In genomic region chr4:8439914-8440490, GRCh38 we compare ENCODE assay signal across 8 cellular contexts. TPM values are rescaled to one million over a fixed set of nuclear protein-coding genes. Genes with fewer than 3 reads are reported as not detected.
DNase-seq lines count a peak whose midpoint lies in the region; ATAC-seq and TF ChIP-seq lines count a peak whose summit lies in the region.

No MANE protein-coding gene starts in this region.

- peaks cover 62% of the 10 kb centered on the region for H3K4me1 Mint-ChIP-seq in endothelial cell (ENCODE audit: unreplicated experiment)
- peaks cover 37 to 88% (median 86%) of the 10 kb centered on the region in 4 donors for H3K4me1 Mint-ChIP-seq in naive thymus-derived CD8-positive, alpha-beta T cell

- H3K4me3 Mint-ChIP-seq in endothelial cell (ENCODE audit: unreplicated experiment): peak overlapping the region; percentile 96
- peak overlapping the region; percentile 94 to 100 (median 98) for H3K4me3 Mint-ChIP-seq in naive thymus-derived CD8-positive, alpha-beta T cell

- H3K9me3 ChIP-seq in SK-N-MC (ENCODE audit: low read depth, low read length): no peaks in the 10 kb centered on the region

- TF ChIP-seq CTCF in AG10803 (conservative IDR thresholded peaks at IDR 0.05; ENCODE audit: low read length): no peak
- TF ChIP-seq CTCF in endothelial cell (IDR thresholded peaks at IDR 0.05; ENCODE audit: unreplicated experiment): no peak

- peak overlapping the region; percentile 89 for H3K27ac ChIP-seq in SK-N-MC

- peak; percentile 13 for ATAC-seq in GM19025 (IDR thresholded peaks at IDR 0.05; ENCODE audit: low read depth, unreplicated experiment)
- peak; percentile 27 for ATAC-seq in HG03135 (IDR thresholded peaks at IDR 0.05; ENCODE audit: unreplicated experiment)
- ATAC-seq in naive thymus-derived CD8-positive, alpha-beta T cell: no peak

- peak overlapping the region; percentile 99 for H3K27ac Mint-ChIP-seq in endothelial cell (ENCODE audit: unreplicated experiment)
- H3K27ac Mint-ChIP-seq in naive thymus-derived CD8-positive, alpha-beta T cell: peak overlapping the region; percentile 98 to 100 (median 99)

- DNase-seq in AG10803 (ENCODE audit: low read depth) (peak; percentile 63), SK-N-MC (ENCODE audit: low read depth, low spot score) (peak; percentile 5), endothelial cell (ENCODE audit: low spot score) (no peak), amniotic stem cell (lab: John Stamatoyannopoulos, UW) (no peak), NCI-H128 (lab: John Stamatoyannopoulos, UW; ENCODE audit: unreplicated experiment) (no peak)
- DNase-seq in naive thymus-derived CD8-positive, alpha-beta T cell: peak in 1 of 10 donors; percentile 3

- peaks cover 17% of the 10 kb centered on the region for H3K27me3 Mint-ChIP-seq in endothelial cell (ENCODE audit: unreplicated experiment)
- H3K27me3 Mint-ChIP-seq in naive thymus-derived CD8-positive, alpha-beta T cell: no peaks in the 10 kb centered on the region

- peak overlapping the region; percentile 78 for H3K9ac ChIP-seq in SK-N-MC (ENCODE audit: insufficient read length)

- peaks cover 6% of the 10 kb centered on the region for H3K9me3 Mint-ChIP-seq in endothelial cell (ENCODE audit: unreplicated experiment)
- H3K9me3 Mint-ChIP-seq in naive thymus-derived CD8-positive, alpha-beta T cell: no peaks in the 10 kb centered on the region

- H3K36me3 ChIP-seq in SK-N-MC (ENCODE audit: insufficient read depth, low read length): no peaks in the 10 kb centered on the region

- H3K4me3 ChIP-seq in AG10803 (ENCODE audit: low read length) (peak overlapping the region; percentile 95), SK-N-MC (peak overlapping the region; percentile 81)

- POLR2A ChIA-PET in naive thymus-derived CD8-positive, alpha-beta T cell (lab: Charles Lee): interaction anchor here (1.2 to 1.8 kb wide), 3 partner anchors 9 to 1531 kb away, joined by 3 to 30 read pairs (median 5); partner anchors contain the start of gene TBC1D14

- peaks cover 7% of the 10 kb centered on the region for H3K36me3 Mint-ChIP-seq in endothelial cell (ENCODE audit: low read depth, unreplicated experiment)
- H3K36me3 Mint-ChIP-seq in naive thymus-derived CD8-positive, alpha-beta T cell: peaks cover 4 to 7% (median 5%) of the 10 kb centered on the region in 3 donors

RNA-seq across cellular contexts. Expression of gene ACOX3, which starts 0.5 kb away (rescaled TPM):
- 44.1 TPM for total RNA-seq in endothelial cell (ENCODE audit: unreplicated experiment)
- total RNA-seq in naive thymus-derived CD8-positive, alpha-beta T cell: 10 to 100 TPM; 14.8 to 17.3 TPM
- polyA plus RNA-seq in naive thymus-derived CD8-positive, alpha-beta T cell: 10 to 100 TPM in 2 of 3 donors, 1 to 10 TPM in 1; 9.5 to 14.3 (median 11.4) TPM

RNA-seq across cellular contexts. Expression of gene TRMT44, which starts 0.6 kb away (rescaled TPM):
- 38.5 TPM for total RNA-seq in endothelial cell (ENCODE audit: unreplicated experiment)
- total RNA-seq in naive thymus-derived CD8-positive, alpha-beta T cell: 10 to 100 TPM; 29.0 to 37.5 TPM
- 10 to 100 TPM; 11.3 to 15.4 (median 13.0) TPM for polyA plus RNA-seq in naive thymus-derived CD8-positive, alpha-beta T cell

Comparison
In these comparisons a context has a peak if more than half of its experiments do, and no peak if none do; other contexts are left out.
1. DNase-seq: peak in AG10803 (single experiment) and SK-N-MC (single experiment); none in endothelial cell (single experiment), amniotic stem cell (single experiment) and NCI-H128 (single experiment).
2. ATAC-seq: peak in GM19025 (single experiment) and HG03135 (single experiment); none in naive thymus-derived CD8-positive, alpha-beta T cell (0 of 2).